ENCODE assay signal across 17 cellular contexts in the genomic region with DNA sequence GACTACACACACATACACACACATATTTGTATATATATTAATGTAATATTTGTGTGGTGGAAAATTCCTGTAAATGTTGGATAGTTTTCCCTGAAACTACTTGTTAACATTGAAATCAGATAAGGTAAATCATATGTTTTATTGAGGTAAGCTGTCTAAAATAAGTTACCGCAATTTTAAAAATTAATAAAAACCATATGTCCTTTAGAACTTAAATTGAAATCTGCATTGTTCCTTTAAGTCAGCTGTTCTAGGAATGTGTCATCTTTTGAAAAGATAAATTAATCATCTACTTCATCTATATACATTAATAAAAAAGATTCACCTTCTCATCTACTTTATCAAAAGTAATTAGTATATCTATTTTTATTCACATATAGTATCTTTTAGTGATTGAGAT.
DNase-seq lines count a peak whose midpoint lies in the region; ATAC-seq, FAIRE-seq and TF ChIP-seq lines count a peak whose summit lies in the region.
"Had no signal": no experiment of that assay in that cellular context is flagged by ENCODE, and none has a peak within 500 bp of the region (broad histone marks: within the 10 kb centered on the region; RNA-seq: fewer than 3 reads in every experiment).

No MANE protein-coding gene starts in this region.

- no peak overlapping the region for H3K27ac Mint-ChIP-seq in neural progenitor cell
- H3K27ac Mint-ChIP-seq: CD4-positive, alpha-beta T cell had no signal

- peaks cover 16% of the 10 kb centered on the region for H3F3A ChIP-seq in neural progenitor cell (ENCODE audit: low read depth)

- no peak overlapping the region for H3K4me2 ChIP-seq in neural progenitor cell
- H3K4me2 ChIP-seq: BLaER1 treated with 17β-estradiol and CSF1 and Interleukin-3, amounts not matched to agents 10 nM and 100 nM; KMS-11 had no signal

- H3K79me2 ChIP-seq in neural progenitor cell (ENCODE audit: low read depth) = peaks cover 14% of the 10 kb centered on the region

- no peaks in the 10 kb centered on the region for H3K9me3 Mint-ChIP-seq in neural progenitor cell
- H3K9me3 Mint-ChIP-seq: CD4-positive, alpha-beta T cell had no signal

- TF ChIP-seq CTCF in 22Rv1 (IDR thresholded peaks at IDR 0.05) (no peak), neural progenitor cell (IDR thresholded peaks at IDR 0.05) (no peak)

- H3K4me1 ChIP-seq in SJCRH30 = peaks cover 8% of the 10 kb centered on the region
- peaks cover 32% of the 10 kb centered on the region for H3K4me1 ChIP-seq in neural progenitor cell
- H3K4me1 ChIP-seq: BLaER1 treated with 17β-estradiol and CSF1 and Interleukin-3, amounts not matched to agents 10 nM and 100 nM had no signal

- no peaks in the 10 kb centered on the region for H3K27me3 ChIP-seq in SJCRH30
- no peaks in the 10 kb centered on the region for H3K27me3 ChIP-seq in neural progenitor cell
- H3K27me3 ChIP-seq: BLaER1 treated with 17β-estradiol and CSF1 and Interleukin-3, amounts not matched to agents 10 nM and 100 nM had no signal

- H3K9me3 ChIP-seq in SJCRH30 (replicated peaks) = no peaks in the 10 kb centered on the region; the same call in 1 of the 2 replicates
- H3K9me3 ChIP-seq in neural progenitor cell (ENCODE audit: low read depth) = no peaks in the 10 kb centered on the region
- H3K9me3 ChIP-seq: BLaER1 treated with 17β-estradiol and CSF1 and Interleukin-3, amounts not matched to agents 10 nM and 100 nM had no signal

- no peak overlapping the region for H2AFZ ChIP-seq in neural progenitor cell (replicated peaks)

- peaks cover 2% of the 10 kb centered on the region for H3K36me3 Mint-ChIP-seq in neural progenitor cell

- no peaks in the 10 kb centered on the region for H3K36me3 ChIP-seq in SJCRH30
- H3K36me3 ChIP-seq in neural progenitor cell = no peaks in the 10 kb centered on the region
- H3K36me3 ChIP-seq: BLaER1 treated with 17β-estradiol and CSF1 and Interleukin-3, amounts not matched to agents 10 nM and 100 nM had no signal

- H3K27ac ChIP-seq in 22Rv1 (peak overlapping the region; percentile 49), SJCRH30 (peak overlapping the region; percentile 27), neural progenitor cell (no peak overlapping the region)
- H3K27ac ChIP-seq: BLaER1 treated with 17β-estradiol and CSF1 and Interleukin-3, amounts not matched to agents 10 nM and 100 nM; KMS-11; RWPE1 had no signal

- FAIRE-seq in colon (lab: Jason Lieb, UNC) = peak; percentile 14
- FAIRE-seq: H54 had no signal

- DNase-seq in SJCRH30 = no peak
- no peak for DNase-seq in neural progenitor cell (ENCODE audit: low spot score)
- no peak for DNase-seq in NCI-H2196 (lab: John Stamatoyannopoulos, UW; ENCODE audit: unreplicated experiment)
- DNase-seq in NK-92 treated with Interleukin-12 subunit alpha and Interleukin-12 subunit beta, amount 100 ng/mL, for 24 hours (lab: John Stamatoyannopoulos, UW) = no peak
- DNase-seq: 8988T; CD4-positive, alpha-beta T cell; IMR-90; NCI-H1048 had no signal

- H3K4me3 ChIP-seq in SJCRH30 (no peak overlapping the region), neural progenitor cell (no peak overlapping the region)
- H3K4me3 ChIP-seq: BLaER1 treated with 17β-estradiol and CSF1 and Interleukin-3, amounts not matched to agents 10 nM and 100 nM had no signal

- no peak overlapping the region for H3K9ac ChIP-seq in neural progenitor cell
- H3K9ac ChIP-seq: BLaER1 treated with 17β-estradiol and CSF1 and Interleukin-3, amounts not matched to agents 10 nM and 100 nM; KMS-11 had no signal

- no peaks in the 10 kb centered on the region for H3K27me3 Mint-ChIP-seq in neural progenitor cell (ENCODE audit: insufficient read depth, low read depth)
- H3K27me3 Mint-ChIP-seq: CD4-positive, alpha-beta T cell had no signal

- H4K20me1 ChIP-seq in neural progenitor cell (ENCODE audit: low read depth) = no peaks in the 10 kb centered on the region
- H4K20me1 ChIP-seq: BLaER1 treated with 17β-estradiol and CSF1 and Interleukin-3, amounts not matched to agents 10 nM and 100 nM had no signal

- ATAC-seq in HG03045 (IDR thresholded peaks at IDR 0.05; ENCODE audit: unreplicated experiment) (no peak), HG03432 (IDR thresholded peaks at IDR 0.05; ENCODE audit: unreplicated experiment) (no peak)
- ATAC-seq: Panc1 had no signal

- peak overlapping the region; percentile 44 for H3K4me3 Mint-ChIP-seq in neural progenitor cell
- H3K4me3 Mint-ChIP-seq: CD4-positive, alpha-beta T cell had no signal

- H3K4me1 Mint-ChIP-seq in neural progenitor cell = peaks cover 36% of the 10 kb centered on the region
